In genomic region chr20:62745279-62745958, GRCh38 we compare ENCODE assay signal across 22 cellular contexts. TPM values are rescaled to one million over a fixed set of nuclear protein-coding genes. Genes with fewer than 3 reads are reported as not detected.
DNase-seq lines count a peak whose midpoint lies in the region; ATAC-seq and TF ChIP-seq lines count a peak whose summit lies in the region.
"Had no signal": no experiment of that assay in that cellular context is flagged by ENCODE, and none has a peak within 500 bp of the region (broad histone marks: within the 10 kb centered on the region; RNA-seq: fewer than 3 reads in every experiment).

No MANE protein-coding gene starts in this region.

- in situ Hi-C loops in brain microvascular endothelial cell (cut with HindIII; ENCODE audit: low pct_ligation_motif_present, low sequenced_read_pairs), result no loop called here

- H3K4me3 ChIP-seq in CD8-positive, alpha-beta memory T cell (ENCODE audit: low read length), result no peak overlapping the region
- H3K4me3 ChIP-seq in brain microvascular endothelial cell (ENCODE audit: low read depth, low read length), result no peak overlapping the region
- H3K4me3 ChIP-seq: adrenal gland, cardiac muscle cell, dorsolateral prefrontal cortex, lung, pancreas, sigmoid colon had no signal

- no peaks in the 10 kb centered on the region for H3K27me3 Mint-ChIP-seq in CD8-positive, alpha-beta memory T cell
- peaks cover 11% of the 10 kb centered on the region for H3K27me3 Mint-ChIP-seq in brain
- H3K27me3 Mint-ChIP-seq in naive thymus-derived CD8-positive, alpha-beta T cell, result peaks cover 6 to 12% (median 11%) of the 10 kb centered on the region in 5 donors

- H3K9me3 ChIP-seq in CD8-positive, alpha-beta memory T cell (ENCODE audit: low read length), result no peaks in the 10 kb centered on the region
- H3K9me3 ChIP-seq: adrenal gland, pancreas, sigmoid colon had no signal

- peak overlapping the region; percentile 1 to 68 (median 4) for H3K27ac Mint-ChIP-seq in CD8-positive, alpha-beta memory T cell
- peak overlapping the region in 4 of 5 experiments; percentile 2 to 35 (median 4) for H3K27ac Mint-ChIP-seq in brain
- peak overlapping the region in 7 of 10 donors; percentile 16 to 73 (median 55) for H3K27ac Mint-ChIP-seq in naive thymus-derived CD8-positive, alpha-beta T cell
- H3K27ac Mint-ChIP-seq: activated T-cell treated with anti-CD3 and anti-CD28 coated beads, Interleukin-2, amount 50 U/mL, for 72 hours had no signal

- CTCF ChIA-PET in CD8-positive, alpha-beta memory T cell (lab: Charles Lee), result no interaction called here

- POLR2A ChIA-PET in CD8-positive, alpha-beta memory T cell (lab: Charles Lee), result no interaction called here
- POLR2A ChIA-PET in naive thymus-derived CD8-positive, alpha-beta T cell (lab: Charles Lee), result interaction anchor here (1.1 kb wide), 1 partner anchor 34 kb away, joined by 3 read pairs; no protein-coding TSS in a partner anchor

- H3K36me3 ChIP-seq in CD8-positive, alpha-beta memory T cell (ENCODE audit: insufficient read depth, low read length), result no peaks in the 10 kb centered on the region
- H3K36me3 ChIP-seq in brain microvascular endothelial cell (replicated peaks), result no peaks in the 10 kb centered on the region
- H3K36me3 ChIP-seq: adrenal gland, cardiac muscle cell, pancreas, sigmoid colon had no signal

- no peak for ATAC-seq in naive thymus-derived CD8-positive, alpha-beta T cell
- ATAC-seq: activated T-cell treated with anti-CD3 and anti-CD28 coated beads, Interleukin-2, amount 50 U/mL, for 72 hours; pancreas had no signal

- TF ChIP-seq CTCF in brain (conservative IDR thresholded peaks at IDR 0.05), result no peak
- TF ChIP-seq CTCF in brain microvascular endothelial cell (IDR thresholded peaks at IDR 0.05; ENCODE audit: low read depth, low read length, missing control alignments), result no peak

- no peaks in the 10 kb centered on the region for H3K9me3 Mint-ChIP-seq in CD8-positive, alpha-beta memory T cell
- H3K9me3 Mint-ChIP-seq in brain, result peaks cover 0 to 13% (median 8%) of the 10 kb centered on the region in 5 experiments
- no peaks in the 10 kb centered on the region for H3K9me3 Mint-ChIP-seq in naive thymus-derived CD8-positive, alpha-beta T cell
- H3K9me3 Mint-ChIP-seq: activated T-cell treated with anti-CD3 and anti-CD28 coated beads, Interleukin-2, amount 50 U/mL, for 72 hours had no signal

- H3K4me1 ChIP-seq in CD8-positive, alpha-beta memory T cell (ENCODE audit: insufficient read depth, low read length), result peaks cover 47% of the 10 kb centered on the region
- H3K4me1 ChIP-seq: adrenal gland, pancreas had no signal

- H3K4me1 Mint-ChIP-seq in CD8-positive, alpha-beta memory T cell, result peaks cover 22 to 30% (median 24%) of the 10 kb centered on the region in 3 donors
- peaks cover 25% of the 10 kb centered on the region for H3K4me1 Mint-ChIP-seq in brain
- peaks cover 7 to 26% (median 17%) of the 10 kb centered on the region in 4 donors for H3K4me1 Mint-ChIP-seq in naive thymus-derived CD8-positive, alpha-beta T cell

- H3K27me3 ChIP-seq in CD8-positive, alpha-beta memory T cell (ENCODE audit: insufficient read depth, low read length, poor library complexity, severe bottlenecking), result no peaks in the 10 kb centered on the region
- H3K27me3 ChIP-seq in brain microvascular endothelial cell (replicated peaks), result no peaks in the 10 kb centered on the region
- H3K27me3 ChIP-seq: cardiac muscle cell, pancreas, sigmoid colon had no signal

- H3K36me3 Mint-ChIP-seq in CD8-positive, alpha-beta memory T cell, result peaks cover 0 to 4% (median 0%) of the 10 kb centered on the region in 3 donors
- H3K36me3 Mint-ChIP-seq in brain, result no peaks in the 10 kb centered on the region
- H3K36me3 Mint-ChIP-seq in naive thymus-derived CD8-positive, alpha-beta T cell, result no peaks in the 10 kb centered on the region
- H3K36me3 Mint-ChIP-seq: immature natural killer cell had no signal

- DNase-seq in activated CD8-positive, alpha-beta memory T cell treated with anti-CD3 and anti-CD28 coated beads, Interleukin-2, amount 50 U/mL, for 4 hours, result peak; percentile 11
- no peak for DNase-seq in activated CD8-positive, alpha-beta memory T cell treated with anti-CD3 and anti-CD28 coated beads for 24 hours
- no peak for DNase-seq in CD8-positive, alpha-beta memory T cell
- DNase-seq in naive thymus-derived CD8-positive, alpha-beta T cell, result no peak
- DNase-seq in NCI-H774 (lab: John Stamatoyannopoulos, UW) (no peak), brain microvascular endothelial cell (no peak), GF-D8 (lab: John Stamatoyannopoulos, UW) (no peak)
- DNase-seq: activated CD4-positive, alpha-beta T cell treated with anti-CD3 and anti-CD28 coated beads, Interleukin-2, amount 50 U/mL, for 4 hours; activated T-cell treated with anti-CD3 and anti-CD28 coated beads, Interleukin-2, amount 50 U/mL, for 72 hours; DMS53; immature natural killer cell; NCI-H1417 treated with DMSO at 0.1 percent for 48 hours; NCI-H524 treated with DMSO at 0.1 percent for 48 hours had no signal

- peak overlapping the region in 1 of 7 donors; percentile 14 for H3K4me3 Mint-ChIP-seq in CD8-positive, alpha-beta memory T cell
- no peak overlapping the region for H3K4me3 Mint-ChIP-seq in brain
- H3K4me3 Mint-ChIP-seq in naive thymus-derived CD8-positive, alpha-beta T cell, result peak overlapping the region in 6 of 10 donors; percentile 1 to 39 (median 10)
- H3K4me3 Mint-ChIP-seq: activated T-cell treated with anti-CD3 and anti-CD28 coated beads, Interleukin-2, amount 50 U/mL, for 72 hours; immature natural killer cell had no signal

- no peak overlapping the region for H3K27ac ChIP-seq in CD8-positive, alpha-beta memory T cell (ENCODE audit: low read depth, low read length)
- H3K27ac ChIP-seq in brain microvascular endothelial cell, result no peak overlapping the region
- H3K27ac ChIP-seq: adrenal gland, cardiac muscle cell, dorsolateral prefrontal cortex, epithelial cell of prostate, pancreas had no signal

RNA-seq across cellular contexts. Expression of gene NTSR1, which starts 36.8 kb away (rescaled TPM):
- total RNA-seq in CD8-positive, alpha-beta memory T cell, result not detected
- polyA plus RNA-seq in CD8-positive, alpha-beta memory T cell, result not detected
- polyA plus RNA-seq in brain (ENCODE audit: insufficient read depth, low read depth, low replicate concordance), result 0.48 TPM
- not detected for total RNA-seq in naive thymus-derived CD8-positive, alpha-beta T cell
- polyA plus RNA-seq in naive thymus-derived CD8-positive, alpha-beta T cell, result not detected
- total RNA-seq: activated T-cell treated with anti-CD3 and anti-CD28 coated beads, Interleukin-2, amount 50 U/mL, for 72 hours; myocyte had no signal
- polyA plus RNA-seq: cardiac muscle cell, immature natural killer cell had no signal

RNA-seq across cellular contexts. Expression of gene MRGBP, which starts 50.9 kb away (rescaled TPM):
- total RNA-seq in CD8-positive, alpha-beta memory T cell, result 10 to 100 TPM; 14.8 TPM
- polyA plus RNA-seq in CD8-positive, alpha-beta memory T cell, result 10.7 TPM
- polyA plus RNA-seq in brain (ENCODE audit: insufficient read depth, low read depth, low replicate concordance), result 11.8 TPM
- total RNA-seq in naive thymus-derived CD8-positive, alpha-beta T cell, result 10 to 100 TPM; 13.6 to 14.2 TPM
- polyA plus RNA-seq in naive thymus-derived CD8-positive, alpha-beta T cell, result 10 to 100 TPM in 1 of 3 donors, 1 to 10 TPM in 2; 7.4 to 10.2 (median 9.0) TPM

RNA-seq across cellular contexts. Expression of gene OGFR, which starts 59.2 kb away (rescaled TPM):
- total RNA-seq in CD8-positive, alpha-beta memory T cell, result 10 to 100 TPM; 45.7 to 47.9 TPM
- polyA plus RNA-seq in CD8-positive, alpha-beta memory T cell, result 64.2 TPM
- 37.0 TPM for polyA plus RNA-seq in brain (ENCODE audit: insufficient read depth, low read depth, low replicate concordance)
- 10 to 100 TPM; 77.1 to 79.9 TPM for total RNA-seq in naive thymus-derived CD8-positive, alpha-beta T cell
- 10 to 100 TPM; 26.5 to 58.2 (median 40.1) TPM for polyA plus RNA-seq in naive thymus-derived CD8-positive, alpha-beta T cell

Comparison
In these comparisons a context has a peak if more than half of its experiments do, and no peak if none do; other contexts are left out.
1. H3K27ac Mint-ChIP-seq: peak in every context shown above with its lines; median percentile 55 in naive thymus-derived CD8-positive, alpha-beta T cell; 4 in CD8-positive, alpha-beta memory T cell; 4 in brain.
2. H3K4me3 Mint-ChIP-seq: peak in naive thymus-derived CD8-positive, alpha-beta T cell (6 of 10); none in brain (0 of 5).